ENCODE assay signal across 8 cellular contexts in the genomic region with DNA sequence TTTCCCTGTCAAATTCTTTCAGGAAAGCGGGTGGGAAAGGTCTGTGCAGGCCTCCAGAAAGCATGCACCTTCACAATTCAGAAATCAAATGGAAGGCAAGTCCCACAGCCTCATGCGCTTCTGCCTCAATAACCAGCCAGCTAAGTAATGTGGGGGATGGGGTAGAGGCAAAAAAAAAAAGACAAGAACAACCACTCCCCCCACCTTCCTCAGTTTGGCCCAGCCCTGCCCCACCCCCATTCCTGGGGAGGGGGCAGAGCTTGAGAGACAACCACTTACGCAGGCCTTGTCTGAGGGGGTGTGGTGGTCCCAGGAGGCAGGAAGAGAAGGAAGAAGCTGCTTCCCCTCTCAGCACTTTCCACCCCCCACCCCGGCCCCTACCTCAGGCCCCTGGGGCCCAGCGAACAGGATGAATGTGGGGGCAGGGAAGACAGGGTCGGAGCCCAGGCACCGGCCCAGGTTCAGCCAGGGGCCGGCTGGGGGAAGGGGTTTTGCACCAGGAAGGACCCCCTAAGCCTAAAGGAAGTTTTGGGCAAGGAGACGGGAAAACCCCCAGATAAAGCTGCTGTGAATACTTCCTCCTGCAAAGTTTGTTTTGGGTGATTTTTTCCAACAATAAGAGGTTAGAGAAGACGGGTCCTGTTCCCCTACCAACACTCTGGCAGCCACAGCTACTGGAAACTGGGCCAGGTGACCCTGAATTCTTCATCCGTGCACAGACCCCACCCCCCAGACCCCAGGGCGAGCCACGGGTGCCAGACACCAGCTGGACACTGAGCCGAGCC. TPM values are rescaled to one million over a fixed set of nuclear protein-coding genes. Genes with fewer than 3 reads are reported as not detected.
A peak's percentile ranks its signal among the peaks of the same experiment; 100 is the strongest.
DNase-seq lines count a peak whose midpoint lies in the region; ATAC-seq and TF ChIP-seq lines count a peak whose summit lies in the region.

No MANE protein-coding gene starts in this region.

- H4K20me1 ChIP-seq in mammary epithelial cell (ENCODE audit: insufficient read depth, low read length): peaks cover 3% of the 10 kb centered on the region

- peak overlapping the region; percentile 46 for H3K4me3 Mint-ChIP-seq in activated T-cell treated with anti-CD3 and anti-CD28 coated beads, Interleukin-2, amount 50 U/mL, for 4 hours

- H3K4me1 Mint-ChIP-seq in activated T-cell treated with anti-CD3 and anti-CD28 coated beads, Interleukin-2, amount 50 U/mL, for 4 hours (ENCODE audit: low read depth): peaks cover 17% of the 10 kb centered on the region

- 0% methylated on average over 4 of the region's 14 CpGs for WGBS in mammary epithelial cell (ENCODE audit: low coverage, missing lambda C conversion rate)
- 17% methylated on average over 14 of the region's 14 CpGs for WGBS in liver
- WGBS in transverse colon (ENCODE audit: low coverage in 1 of 2), 2 donors: 10% methylated on average over 14 of the region's 14 CpGs; no CpG with 5 or more reads in 1 of the 2 donors

- H3K4me2 ChIP-seq in mammary epithelial cell (ENCODE audit: insufficient read depth, low read depth, low read length): peak overlapping the region; percentile 73

- TF ChIP-seq CTCF in mammary epithelial cell (conservative IDR thresholded peaks at IDR 0.05 in 1 of 2, IDR thresholded peaks at IDR 0.05 in 1 of 2; ENCODE audit: extremely low read depth in 1 of 2, insufficient read depth in 1 of 2, low read depth in 1 of 2, low read length in 2 of 2) (no peak), liver (IDR thresholded peaks at IDR 0.05; ENCODE audit: low read depth, low read length, missing input control) (no peak), transverse colon (IDR thresholded peaks at IDR 0.05) (no peak)

- H3K4me3 ChIP-seq in mammary epithelial cell (replicated peaks in 1 of 3; ENCODE audit: insufficient read depth in 1 of 3, low read depth in 2 of 3, low read length in 3 of 3): peak overlapping the region; percentile 71 to 76 (median 75)
- H3K4me3 ChIP-seq in liver (ENCODE audit: low read depth in 1 of 3, low read length in 3 of 3): peak overlapping the region; percentile 71 to 94 (median 82)
- peak overlapping the region; percentile 48 to 86 (median 76) for H3K4me3 ChIP-seq in transverse colon

- no peaks in the 10 kb centered on the region for H3K36me3 ChIP-seq in mammary epithelial cell (ENCODE audit: insufficient read depth, low read length)
- no peaks in the 10 kb centered on the region for H3K36me3 ChIP-seq in liver (ENCODE audit: control insufficient read depth in 4 of 4, insufficient read depth in 3 of 4, low read depth in 1 of 4, low read length in 3 of 4)
- no peaks in the 10 kb centered on the region for H3K36me3 ChIP-seq in transverse colon

- H3K9me3 ChIP-seq in mammary epithelial cell (replicated peaks; ENCODE audit: insufficient read depth, low read length): no peaks in the 10 kb centered on the region
- no peaks in the 10 kb centered on the region for H3K9me3 ChIP-seq in liver (ENCODE audit: control insufficient read depth in 4 of 4, low read length in 3 of 4)
- no peaks in the 10 kb centered on the region for H3K9me3 ChIP-seq in transverse colon

- peak; percentile 40 for TF ChIP-seq POLR2A in transverse colon (IDR thresholded peaks at IDR 0.05)

- H3K36me3 Mint-ChIP-seq in activated T-cell treated with anti-CD3 and anti-CD28 coated beads, Interleukin-2, amount 50 U/mL, for 4 hours (ENCODE audit: insufficient read depth): no peaks in the 10 kb centered on the region

- H3K4me1 ChIP-seq in mammary epithelial cell (ENCODE audit: insufficient read depth, low read length) (peaks cover 49% of the 10 kb centered on the region), liver (ENCODE audit: control insufficient read depth in 4 of 4, insufficient read depth in 4 of 4, low read length in 3 of 4) (peaks cover 8 to 33% (median 24%) of the 10 kb centered on the region in 4 donors), transverse colon (peaks cover 0 to 49% (median 34%) of the 10 kb centered on the region in 4 donors)

- no peak overlapping the region for H2AFZ ChIP-seq in mammary epithelial cell (ENCODE audit: low read depth, low read length)

- BruUV-seq in mammary epithelial cell (replicated peaks; lab: Mats Ljungman, UMichigan): TSS peak; percentile 36

- no peak for TF ChIP-seq RAD21 in liver (IDR thresholded peaks at IDR 0.05)

- ATAC-seq in activated T-cell treated with anti-CD3 and anti-CD28 coated beads, Interleukin-2, amount 50 U/mL, for 4 hours: no peak
- ATAC-seq in GM21381 (IDR thresholded peaks at IDR 0.05; ENCODE audit: unreplicated experiment) (no peak), GM21423 (IDR thresholded peaks at IDR 0.05; ENCODE audit: unreplicated experiment) (no peak)

- H3K79me2 ChIP-seq in mammary epithelial cell (ENCODE audit: insufficient read depth, low read length): peaks cover 59% of the 10 kb centered on the region

- no peak for TF ChIP-seq EP300 in transverse colon (IDR thresholded peaks at IDR 0.05; ENCODE audit: low read depth)

- H3K27ac ChIP-seq in mammary epithelial cell (ENCODE audit: insufficient read depth, low read depth, low read length) (peak overlapping the region; percentile 99), liver (ENCODE audit: low read depth in 1 of 2, low read length in 2 of 2) (peak overlapping the region; percentile 84 to 86), transverse colon (peak overlapping the region; percentile 90 to 95 (median 94))

- no peaks in the 10 kb centered on the region for H3K27me3 ChIP-seq in mammary epithelial cell (ENCODE audit: insufficient read depth, low read length)
- H3K27me3 ChIP-seq in liver (ENCODE audit: control insufficient read depth in 4 of 4, insufficient read depth in 4 of 4, low read length in 3 of 4): no peaks in the 10 kb centered on the region
- peaks cover 10% of the 10 kb centered on the region for H3K27me3 ChIP-seq in transverse colon

- intact Hi-C loops in mammary epithelial cell (cut with micrococcal nuclease): loop anchor here (2.0 kb wide), 1 partner anchor 32 kb away; no protein-coding TSS in a partner anchor
- intact Hi-C loops in transverse colon (cut with DNase I; ENCODE audit: low total_unique reads): loop anchor here (5.0 kb wide), 1 partner anchor 987 kb away; the partner anchor contains the start of gene VPS25

- peaks cover 25% of the 10 kb centered on the region for H3K27me3 Mint-ChIP-seq in activated T-cell treated with anti-CD3 and anti-CD28 coated beads, Interleukin-2, amount 50 U/mL, for 4 hours (ENCODE audit: low read depth)

- dilution Hi-C loops in mammary epithelial cell (cut with HindIII; ENCODE audit: low sequenced_read_pairs): no loop called here

- in situ Hi-C loops in mammary epithelial cell (cut with MboI; ENCODE audit: low sequenced_read_pairs in 2 of 2): no loop called here
- in situ Hi-C loops in transverse colon (cut with MboI; ENCODE audit: low pct_ligation_motif_present in 1 of 4, low pct_unique_long_range_greater_than_20kb in 1 of 4, low sequenced_read_pairs in 3 of 4): no loop called here

- CTCF ChIA-PET in mammary epithelial cell (lab: Charles Lee; ENCODE audit: low non-redundant PET): interaction anchor here (1.7 kb wide), 1 partner anchor 16 kb away, joined by 39 read pairs; no protein-coding TSS in a partner anchor

- peak overlapping the region; percentile 98 for H3K9ac ChIP-seq in mammary epithelial cell (ENCODE audit: insufficient read depth, low read length)
- H3K9ac ChIP-seq in liver (ENCODE audit: low read depth in 1 of 2, low read length in 2 of 2): peak overlapping the region; percentile 53 to 88

- H3K9me3 Mint-ChIP-seq in activated T-cell treated with anti-CD3 and anti-CD28 coated beads, Interleukin-2, amount 50 U/mL, for 4 hours: no peaks in the 10 kb centered on the region

- no peak for DNase-seq in activated T-cell treated with anti-CD3 and anti-CD28 coated beads, Interleukin-2, amount 50 U/mL, for 4 hours
- DNase-seq in activated T-cell treated with anti-CD3 and anti-CD28 coated beads for 4 hours (no peak), mammary epithelial cell (peak; percentile 75), transverse colon (peak; percentile 44)
- no peak for DNase-seq in activated CD4-positive, alpha-beta T cell treated with anti-CD3 and anti-CD28 coated beads, Interleukin-2, amount 50 U/mL, for 4 hours

TF ChIP-seq in liver, 16 proteins besides CTCF, POLR2A, EP300 and RAD21 (continues in another document):
- no peak for TF ChIP-seq HNF4G (IDR thresholded peaks at IDR 0.05)

RNA-seq across cellular contexts. Expression of gene JUP, which starts 1.2 kb away (rescaled TPM):
- total RNA-seq in activated T-cell treated with anti-CD3 and anti-CD28 coated beads, Interleukin-2, amount 50 U/mL, for 4 hours: under 1 TPM; 0.86 to 0.98 (median 0.92) TPM
- total RNA-seq in mammary epithelial cell (100 to 1,000 TPM; 444 to 578 TPM), liver (10 to 100 TPM; 40.7 to 56.0 TPM), transverse colon (100 to 1,000 TPM; 396 to 595 (median 513) TPM)
- polyA plus RNA-seq in mammary epithelial cell (223 TPM), liver (10 to 100 TPM; 39.1 to 47.7 TPM)
- polyA minus RNA-seq in mammary epithelial cell: 582 TPM

RNA-seq across cellular contexts. Expression of gene P3H4, which starts 26.5 kb away (rescaled TPM):
- 1 to 10 TPM; 2.0 to 3.6 (median 2.5) TPM for total RNA-seq in activated T-cell treated with anti-CD3 and anti-CD28 coated beads, Interleukin-2, amount 50 U/mL, for 4 hours
- total RNA-seq in mammary epithelial cell (10 to 100 TPM; 30.5 to 42.3 TPM), liver (1 to 10 TPM; 2.6 to 5.6 TPM), transverse colon (10 to 100 TPM; 18.7 to 39.6 (median 22.5) TPM)
- polyA plus RNA-seq in mammary epithelial cell (32.7 TPM), liver (1 to 10 TPM; 1.7 to 2.0 TPM)
- polyA minus RNA-seq in mammary epithelial cell: 6.2 TPM

RNA-seq across cellular contexts. Expression of gene FKBP10, which starts 27.5 kb away (rescaled TPM):
- 1 to 10 TPM in 1 of 3 donors, under 1 TPM in 2; 0.68 to 1.2 (median 0.76) TPM for total RNA-seq in activated T-cell treated with anti-CD3 and anti-CD28 coated beads, Interleukin-2, amount 50 U/mL, for 4 hours
- total RNA-seq in mammary epithelial cell: 100 to 1,000 TPM; 131 to 137 TPM
- polyA plus RNA-seq in mammary epithelial cell: 99.6 TPM
- 46.0 TPM for polyA minus RNA-seq in mammary epithelial cell
- 10 to 100 TPM in 1 of 2 donors, 1 to 10 TPM in 1; 6.2 to 17.6 TPM for total RNA-seq in liver
- polyA plus RNA-seq in liver: 1 to 10 TPM in 1 of 2 donors, under 1 TPM in 1; 0.71 to 5.0 TPM
- total RNA-seq in transverse colon: 10 to 100 TPM in 3 of 4 donors, 1 to 10 TPM in 1; 7.1 to 61.1 (median 12.6) TPM

RNA-seq across cellular contexts. Expression of gene NT5C3B, which starts 50.7 kb away (rescaled TPM):
- 10 to 100 TPM; 29.7 to 53.6 (median 41.9) TPM for total RNA-seq in activated T-cell treated with anti-CD3 and anti-CD28 coated beads, Interleukin-2, amount 50 U/mL, for 4 hours
- 10 to 100 TPM; 40.5 to 55.2 TPM for total RNA-seq in mammary epithelial cell
- 55.0 TPM for polyA plus RNA-seq in mammary epithelial cell
- 46.8 TPM for polyA minus RNA-seq in mammary epithelial cell
- 10 to 100 TPM; 15.3 to 32.0 TPM for total RNA-seq in liver
- 10 to 100 TPM; 25.1 to 28.8 TPM for polyA plus RNA-seq in liver
- 10 to 100 TPM in 3 of 4 donors, 1 to 10 TPM in 1; 10.0 to 30.8 (median 24.6) TPM for total RNA-seq in transverse colon

RNA-seq across cellular contexts. Expression of gene HAP1, which starts 50.8 kb away (rescaled TPM):
- under 1 TPM in 1 of 3 donors, not detected in 2; 0.18 TPM for total RNA-seq in activated T-cell treated with anti-CD3 and anti-CD28 coated beads, Interleukin-2, amount 50 U/mL, for 4 hours
- total RNA-seq in mammary epithelial cell (1 to 10 TPM; 2.2 to 3.7 TPM), liver (under 1 TPM; under 0.01 to 0.05 TPM), transverse colon (under 1 TPM in 2 of 4 donors, not detected in 2; 0.55 to 0.79 TPM)
- polyA plus RNA-seq in mammary epithelial cell (0.70 TPM), liver (under 1 TPM; 0.02 to 0.04 TPM)
- 0.72 TPM for polyA minus RNA-seq in mammary epithelial cell

Comparison
In these comparisons a context has a peak if more than half of its experiments do, and no peak if none do; other contexts are left out.
1. DNase-seq: peak in mammary epithelial cell (single experiment) and transverse colon (single experiment); none in activated T-cell treated with anti-CD3 and anti-CD28 coated beads, Interleukin-2, amount 50 U/mL, for 4 hours (single experiment), activated T-cell treated with anti-CD3 and anti-CD28 coated beads for 4 hours (single experiment) and activated CD4-positive, alpha-beta T cell treated with anti-CD3 and anti-CD28 coated beads, Interleukin-2, amount 50 U/mL, for 4 hours (0 of 2).
2. RNA of gene JUP, which starts 1.2 kb away (total RNA-seq): 444 to 578 TPM in mammary epithelial cell, 396 to 595 TPM in transverse colon and 40.7 to 56.0 TPM in liver; 0.86 to 0.98 TPM in activated T-cell treated with anti-CD3 and anti-CD28 coated beads, Interleukin-2, amount 50 U/mL, for 4 hours; every median in the first group is over 10 times any median in the second.
3. Peak in every context shown above with its lines, with median percentiles within 50 percentile points of each other: H3K27ac ChIP-seq and H3K4me3 ChIP-seq.